8 cellular contexts compared by ENCODE assay signal in the genomic region with DNA sequence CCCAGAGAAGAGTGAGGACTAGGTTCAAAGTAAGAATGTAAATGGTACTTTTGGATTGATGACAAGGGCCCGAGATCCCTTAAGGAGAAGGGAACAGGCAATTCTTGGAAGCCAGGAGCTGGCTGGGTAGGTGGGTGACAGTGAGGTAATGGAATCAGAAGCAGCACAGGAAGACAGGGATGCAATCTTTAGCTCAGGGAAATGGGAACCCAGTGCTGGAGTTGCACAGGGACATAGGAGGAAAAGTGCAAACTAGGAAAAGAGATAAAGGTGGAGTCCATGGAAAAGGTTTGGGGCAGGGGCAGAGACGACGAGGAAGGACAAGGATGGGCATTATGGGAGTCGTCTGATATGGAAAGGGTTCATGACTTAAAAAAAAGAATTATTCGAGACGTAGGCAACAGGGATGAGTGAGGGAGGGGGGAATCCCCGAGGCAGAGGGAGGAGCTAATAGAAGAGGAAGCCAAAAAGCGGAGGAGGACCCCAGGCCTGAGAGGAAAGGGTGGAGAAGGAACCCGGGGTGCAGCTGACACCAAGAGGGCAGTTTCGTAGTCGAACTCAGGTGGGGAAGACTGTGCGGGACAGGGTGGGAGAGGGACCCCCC. TPM values are rescaled to one million over a fixed set of nuclear protein-coding genes. Genes with fewer than 3 reads are reported as not detected.
DNase-seq lines count a peak whose midpoint lies in the region; ATAC-seq and TF ChIP-seq lines count a peak whose summit lies in the region.

No MANE protein-coding gene starts in this region.

- no peaks in the 10 kb centered on the region for H3K9me3 ChIP-seq in AG04450 (ENCODE audit: control insufficient read depth, insufficient read depth, low read length)
- H3K9me3 ChIP-seq in psoas muscle: no peaks in the 10 kb centered on the region

- H3K4me1 ChIP-seq in psoas muscle: peaks cover 25% of the 10 kb centered on the region

- H3K27ac ChIP-seq in AG04450 (ENCODE audit: low read depth, low read length) (peak overlapping the region; percentile 95), psoas muscle (peak overlapping the region; percentile 96)

- peak; percentile 20 for ATAC-seq in GM18499 (IDR thresholded peaks at IDR 0.05; ENCODE audit: insufficient read depth, unreplicated experiment)
- peak; percentile 42 for ATAC-seq in HG03025 (IDR thresholded peaks at IDR 0.05; ENCODE audit: low FRiP score, unreplicated experiment)
- peak; percentile 73 to 85 for ATAC-seq in left cardiac atrium
- ATAC-seq in psoas muscle: peak; percentile 52 to 62 (median 54)

- peaks cover 16 to 42% of the 10 kb centered on the region in 2 donors for H3K36me3 ChIP-seq in psoas muscle (ENCODE audit: insufficient read depth in 1 of 2, low read depth in 1 of 2)

- intact Hi-C loops in left cardiac atrium (cut with DNase I): no loop called here
- intact Hi-C loops in psoas muscle (cut with DNase I): loop anchor here (1.0 to 5.0 kb wide), 3 partner anchors 14 to 44 kb away; a partner anchor contains a TSS

- H3K27me3 ChIP-seq in AG04450 (ENCODE audit: control insufficient read depth, insufficient read depth, low read length) (no peaks in the 10 kb centered on the region), psoas muscle (ENCODE audit: insufficient read depth in 3 of 3, low read length in 2 of 3) (no peaks in the 10 kb centered on the region)

- CTCF ChIA-PET in AG04450 (lab: Charles Lee): interaction anchor here (0.6 to 14.1 kb wide), 6 partner anchors 9 to 224 kb away, joined by 3 to 199 read pairs (median 4); no protein-coding TSS in a partner anchor

- POLR2A ChIA-PET in AG04450 (lab: Yijun Ruan, JAX): interaction anchor here (0.6 to 4.2 kb wide), 9 partner anchors 9 to 72 kb away, joined by 3 to 45 read pairs (median 4); a partner anchor contains a TSS

- 0 to 1% (median 0%) methylated on average over 11 to 12 of the region's 12 CpGs for WGBS in psoas muscle, 3 donors

- DNase-seq in AG04450 (ENCODE audit: low read depth, low spot score) (no peak), left cardiac atrium (peak; percentile 68), psoas muscle (peak; percentile 40 to 65), DMS153 (lab: John Stamatoyannopoulos, UW) (no peak)
- DNase-seq in activated naive CD8-positive, alpha-beta T cell treated with anti-CD3 and anti-CD28 coated beads, Interleukin-2, amount 50 U/mL, for 16 hours (ENCODE audit: low read depth, low spot score): peak; percentile 27

- TF ChIP-seq CTCF in AG04450 (IDR thresholded peaks at IDR 0.05; ENCODE audit: low read depth, low read length) (no peak), psoas muscle (IDR thresholded peaks at IDR 0.05) (no peak)

- H3K4me3 ChIP-seq in AG04450 (ENCODE audit: low read depth, low read length) (peak overlapping the region; percentile 84), psoas muscle (peak overlapping the region; percentile 92)

TF ChIP-seq in PFSK-1, 5 proteins besides CTCF, POLR2A, EP300 and RAD21:
- TF ChIP-seq TAF1 (IDR thresholded peaks at IDR 0.05; ENCODE audit: borderline replicate concordance, insufficient read depth, low read length): peak; percentile 15; the same call in 1 of the 2 replicates
- TF ChIP-seq, protein P1, sequence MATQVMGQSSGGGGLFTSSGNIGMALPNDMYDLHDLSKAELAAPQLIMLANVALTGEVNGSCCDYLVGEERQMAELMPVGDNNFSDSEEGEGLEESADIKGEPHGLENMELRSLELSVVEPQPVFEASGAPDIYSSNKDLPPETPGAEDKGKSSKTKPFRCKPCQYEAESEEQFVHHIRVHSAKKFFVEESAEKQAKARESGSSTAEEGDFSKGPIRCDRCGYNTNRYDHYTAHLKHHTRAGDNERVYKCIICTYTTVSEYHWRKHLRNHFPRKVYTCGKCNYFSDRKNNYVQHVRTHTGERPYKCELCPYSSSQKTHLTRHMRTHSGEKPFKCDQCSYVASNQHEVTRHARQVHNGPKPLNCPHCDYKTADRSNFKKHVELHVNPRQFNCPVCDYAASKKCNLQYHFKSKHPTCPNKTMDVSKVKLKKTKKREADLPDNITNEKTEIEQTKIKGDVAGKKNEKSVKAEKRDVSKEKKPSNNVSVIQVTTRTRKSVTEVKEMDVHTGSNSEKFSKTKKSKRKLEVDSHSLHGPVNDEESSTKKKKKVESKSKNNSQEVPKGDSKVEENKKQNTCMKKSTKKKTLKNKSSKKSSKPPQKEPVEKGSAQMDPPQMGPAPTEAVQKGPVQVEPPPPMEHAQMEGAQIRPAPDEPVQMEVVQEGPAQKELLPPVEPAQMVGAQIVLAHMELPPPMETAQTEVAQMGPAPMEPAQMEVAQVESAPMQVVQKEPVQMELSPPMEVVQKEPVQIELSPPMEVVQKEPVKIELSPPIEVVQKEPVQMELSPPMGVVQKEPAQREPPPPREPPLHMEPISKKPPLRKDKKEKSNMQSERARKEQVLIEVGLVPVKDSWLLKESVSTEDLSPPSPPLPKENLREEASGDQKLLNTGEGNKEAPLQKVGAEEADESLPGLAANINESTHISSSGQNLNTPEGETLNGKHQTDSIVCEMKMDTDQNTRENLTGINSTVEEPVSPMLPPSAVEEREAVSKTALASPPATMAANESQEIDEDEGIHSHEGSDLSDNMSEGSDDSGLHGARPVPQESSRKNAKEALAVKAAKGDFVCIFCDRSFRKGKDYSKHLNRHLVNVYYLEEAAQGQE (IDR thresholded peaks at IDR 0.05; ENCODE audit: insufficient read depth in 1 of 2, low read depth in 2 of 2, low read length in 2 of 2): no peak

RNA-seq across cellular contexts. Expression of a gene that starts 0.5 kb away (rescaled TPM):
- 75.2 and 83.2 TPM in 2 replicates for polyA plus RNA-seq in AG04450 (2011; rRNA removed)
- 161 and 181 TPM in 2 replicates for polyA minus RNA-seq in AG04450 (2011; rRNA and poly(A)+ RNA removed)
- 63.9 TPM for polyA plus RNA-seq in PFSK-1 (2012; ENCODE audit: insufficient read length, low read depth)
- 10 to 100 TPM; 46.3 to 49.4 TPM for total RNA-seq in left cardiac atrium
- total RNA-seq in psoas muscle: 10 to 100 TPM; 51.9 to 96.4 (median 78.8) TPM
- 10 to 100 TPM; 42.6 to 66.3 (median 53.2) TPM for polyA plus RNA-seq in psoas muscle

RNA-seq across cellular contexts. Expression of a gene that starts 20.3 kb away (rescaled TPM):
- polyA plus RNA-seq in AG04450 (2011; rRNA removed) (40.9 and 42.7 TPM in 2 replicates), psoas muscle (10 to 100 TPM in 1 of 3 donors, 1 to 10 TPM in 2; 4.7 to 36.3 (median 8.5) TPM)
- polyA minus RNA-seq in AG04450 (2011; rRNA and poly(A)+ RNA removed): 62.9 and 103 TPM in 2 replicates
- 26.4 TPM for polyA plus RNA-seq in PFSK-1 (2012; ENCODE audit: insufficient read length, low read depth)
- total RNA-seq in left cardiac atrium (10 to 100 TPM; 23.1 to 23.8 TPM), psoas muscle (10 to 100 TPM; 16.9 to 38.7 (median 21.6) TPM)

RNA-seq across cellular contexts. Expression of a gene that starts 44.6 kb away (rescaled TPM):
- polyA plus RNA-seq in AG04450 (2011; rRNA removed) (10.5 and 12.0 TPM in 2 replicates), psoas muscle (10 to 100 TPM in 1 of 3 donors, 1 to 10 TPM in 2; 4.6 to 13.5 (median 5.0) TPM)
- polyA minus RNA-seq in AG04450 (2011; rRNA and poly(A)+ RNA removed): 28.0 and 37.7 TPM in 2 replicates
- polyA plus RNA-seq in PFSK-1 (2012; ENCODE audit: insufficient read length, low read depth): 31.5 TPM
- total RNA-seq in left cardiac atrium (10 to 100 TPM; 12.8 to 15.6 TPM), psoas muscle (10 to 100 TPM; 10.6 to 14.8 (median 13.1) TPM)

RNA-seq across cellular contexts. Expression of a gene that starts 45.8 kb away (rescaled TPM):
- polyA plus RNA-seq in AG04450 (2011; rRNA removed) (85.0 and 102 TPM in 2 replicates), psoas muscle (10 to 100 TPM; 12.7 to 41.2 (median 26.7) TPM)
- polyA minus RNA-seq in AG04450 (2011; rRNA and poly(A)+ RNA removed): 65.1 and 96.2 TPM in 2 replicates
- polyA plus RNA-seq in PFSK-1 (2012; ENCODE audit: insufficient read length, low read depth): 51.8 TPM
- total RNA-seq in left cardiac atrium (10 to 100 TPM; 30.6 to 82.2 TPM), psoas muscle (10 to 100 TPM; 19.7 to 89.2 (median 56.3) TPM)

Comparison
In these comparisons a context has a peak if more than half of its experiments do, and no peak if none do; other contexts are left out.
1. DNase-seq: peak in activated naive CD8-positive, alpha-beta T cell treated with anti-CD3 and anti-CD28 coated beads, Interleukin-2, amount 50 U/mL, for 16 hours (single experiment), left cardiac atrium (single experiment) and psoas muscle (2 of 2); none in AG04450 (single experiment) and DMS153 (single experiment).
2. ATAC-seq: peak in every context shown above with its lines; median percentile 79 in left cardiac atrium; 54 in psoas muscle; 42 in HG03025; 20 in GM18499.
3. intact Hi-C loops: an anchor here in psoas muscle (1.0 to 5.0 kb wide); none called in left cardiac atrium.